8 cellular contexts compared by ENCODE assay signal in the genomic region with DNA sequence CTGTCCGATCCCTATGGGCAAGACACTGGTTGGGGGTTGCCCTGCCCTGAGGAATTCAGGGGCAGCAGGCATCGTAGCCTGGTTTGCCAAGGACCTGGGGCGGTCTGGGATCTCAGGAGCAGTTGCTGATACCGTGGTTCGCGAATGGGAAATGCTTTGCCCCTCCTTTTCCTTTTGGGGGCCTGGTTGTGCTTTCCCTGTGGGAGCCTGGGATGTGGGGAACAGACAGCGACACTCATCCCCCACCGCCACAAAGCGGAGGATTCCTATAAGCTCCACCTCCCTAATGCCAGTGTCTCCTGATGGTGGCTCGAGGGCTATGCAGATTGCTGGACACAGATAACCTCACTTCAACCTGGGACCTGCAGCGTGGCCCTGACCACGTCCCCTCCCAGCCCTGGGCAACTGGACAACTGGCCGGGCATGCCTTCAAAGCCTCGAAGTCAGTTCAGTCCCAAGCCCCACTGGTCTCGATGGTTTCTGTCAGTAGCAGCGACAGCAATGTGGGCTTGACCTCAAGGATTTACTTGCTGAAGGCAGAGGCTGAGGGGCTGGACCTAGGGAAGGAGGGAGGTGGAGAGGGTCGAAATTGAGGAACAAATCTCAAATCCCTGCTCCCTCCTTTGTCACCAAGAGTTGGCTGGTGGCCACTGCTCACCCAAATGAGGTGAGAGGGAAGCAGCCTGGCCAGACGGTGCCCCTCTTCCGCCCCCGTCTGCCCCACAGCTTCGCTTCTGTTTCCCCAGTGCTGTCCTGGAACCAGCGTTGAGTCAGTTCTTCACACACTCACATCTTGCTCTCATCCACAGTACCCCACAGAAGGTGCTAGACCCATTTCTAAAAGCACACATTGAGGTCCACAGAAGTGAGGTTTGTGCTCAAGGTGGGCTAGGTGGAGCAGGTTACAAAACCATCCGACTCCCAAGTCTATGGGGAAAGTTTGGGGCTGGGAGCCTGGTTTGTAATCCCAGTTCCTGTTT. TPM values are rescaled to one million over a fixed set of nuclear protein-coding genes. Genes with fewer than 3 reads are reported as not detected.
DNase-seq lines count a peak whose midpoint lies in the region; ATAC-seq and TF ChIP-seq lines count a peak whose summit lies in the region.

No MANE protein-coding gene starts in this region.

- H3K36me3 Mint-ChIP-seq in activated B cell treated with CpG ODN at 0.5 μM for 24 hours (ENCODE audit: low read depth) = peaks cover 25% of the 10 kb centered on the region

- H3K4me2 ChIP-seq in skeletal muscle satellite cell (ENCODE audit: low read length) = peak overlapping the region; percentile 93

- DNase-seq in H7 (peak; percentile 63), activated B cell treated with CpG ODN at 0.5 μM for 24 hours (no peak), right cardiac atrium (peak in 2 of 3 donors; percentile 63 to 73), mucosa of gallbladder (ENCODE audit: low spot score) (no peak), HT-29 (ENCODE audit: low spot score) (no peak)

- CTCF ChIA-PET in activated B cell treated with CpG ODN at 0.5 μM for 24 hours (lab: Charles Lee) = no interaction called here

- intact Hi-C loops in activated B cell treated with CpG ODN at 0.5 μM for 24 hours (cut with micrococcal nuclease) = loop anchor here (5.0 kb wide), 1 partner anchor 917 kb away; a partner anchor contains a TSS
- intact Hi-C loops in right cardiac atrium (cut with DNase I) = loop anchor here (5.0 to 10.0 kb wide), 6 partner anchors 81 to 203 kb away; no protein-coding TSS in a partner anchor

- ATAC-seq in activated B cell treated with CpG ODN at 0.5 μM for 24 hours (ENCODE audit: low read depth) = no peak
- ATAC-seq in right cardiac atrium = no peak
- ATAC-seq in esophagus mucosa = no peak
- no peak for ATAC-seq in HG02623 (IDR thresholded peaks at IDR 0.05; ENCODE audit: unreplicated experiment)

- 54% methylated on average over 23 of the region's 23 CpGs for WGBS in right cardiac atrium

- H3K27ac ChIP-seq in right cardiac atrium (ENCODE audit: low read length) = peak overlapping the region; percentile 65

- no peaks in the 10 kb centered on the region for H3K27me3 Mint-ChIP-seq in activated B cell treated with CpG ODN at 0.5 μM for 24 hours

- H3K4me3 ChIP-seq in H7 (ENCODE audit: insufficient read depth, low read depth, low read length) (no peak overlapping the region), right cardiac atrium (ENCODE audit: low read length) (peak overlapping the region; percentile 64), skeletal muscle satellite cell (ENCODE audit: low read length) (peak overlapping the region; percentile 90)

- H3K4me1 Mint-ChIP-seq in activated B cell treated with CpG ODN at 0.5 μM for 24 hours = peaks cover 27% of the 10 kb centered on the region

- H3K27ac Mint-ChIP-seq in activated B cell treated with CpG ODN at 0.5 μM for 24 hours = no peak overlapping the region

- peaks cover 12% of the 10 kb centered on the region for H3K4me1 ChIP-seq in right cardiac atrium (ENCODE audit: control insufficient read depth, insufficient read depth, low read length)
- peaks cover 15% of the 10 kb centered on the region for H3K4me1 ChIP-seq in skeletal muscle satellite cell (ENCODE audit: control insufficient read depth, insufficient read depth, low read length)

- TF ChIP-seq CTCF in activated B cell treated with CpG ODN at 0.5 μM for 24 hours (IDR thresholded peaks at IDR 0.05) = no peak

- POLR2A ChIA-PET in activated B cell treated with CpG ODN at 0.5 μM for 24 hours (lab: Charles Lee) = no interaction called here

- H3K36me3 ChIP-seq in H7 (replicated peaks; ENCODE audit: control insufficient read depth, insufficient read depth, low read length) (no peaks in the 10 kb centered on the region; the same call in 1 of the 2 replicates), skeletal muscle satellite cell (ENCODE audit: insufficient read depth, low read length) (peaks cover 25% of the 10 kb centered on the region)

- H3K9me3 Mint-ChIP-seq in activated B cell treated with CpG ODN at 0.5 μM for 24 hours = no peaks in the 10 kb centered on the region

- peak overlapping the region; percentile 93 for H3K9ac ChIP-seq in skeletal muscle satellite cell (ENCODE audit: low read depth, low read length)

- no peaks in the 10 kb centered on the region for H3K27me3 ChIP-seq in H7 (ENCODE audit: control insufficient read depth, insufficient read depth, low read length)
- H3K27me3 ChIP-seq in right cardiac atrium (ENCODE audit: control insufficient read depth, insufficient read depth) = no peaks in the 10 kb centered on the region
- H3K27me3 ChIP-seq in skeletal muscle satellite cell (ENCODE audit: control insufficient read depth, insufficient read depth, low read length) = no peaks in the 10 kb centered on the region

- H3K9me3 ChIP-seq in right cardiac atrium (ENCODE audit: control insufficient read depth, low read length) = no peaks in the 10 kb centered on the region
- no peaks in the 10 kb centered on the region for H3K9me3 ChIP-seq in skeletal muscle satellite cell (replicated peaks; ENCODE audit: low read length)

- H3K4me3 Mint-ChIP-seq in activated B cell treated with CpG ODN at 0.5 μM for 24 hours = peak overlapping the region; percentile 92

RNA-seq across cellular contexts. Expression of a gene that starts 3.5 kb away (rescaled TPM):
- 23.5 and 23.6 TPM in 2 replicates for total RNA-seq in H7 (2014; rRNA removed; shearing (Covaris generic))
- total RNA-seq in activated B cell treated with CpG ODN at 0.5 μM for 24 hours = 22.2 and 23.5 TPM in 2 replicates
- 10 to 100 TPM; 46.2 to 92.4 (median 64.3) TPM for total RNA-seq in right cardiac atrium
- polyA plus RNA-seq in right cardiac atrium = 16.4 TPM
- 64.2 and 66.7 TPM in 2 replicates for total RNA-seq in skeletal muscle satellite cell (2012; rRNA removed)
- total RNA-seq in mucosa of gallbladder = 87.4 TPM
- total RNA-seq in HT-29 (2014; rRNA removed; shearing (Covaris generic)) = 177 and 178 TPM in 2 replicates
- 59.8 TPM for total RNA-seq in esophagus mucosa

RNA-seq across cellular contexts. Expression of a gene that starts 40.6 kb away (rescaled TPM):
- total RNA-seq in H7 (2014; rRNA removed; shearing (Covaris generic)) = 45.3 and 47.7 TPM in 2 replicates
- total RNA-seq in activated B cell treated with CpG ODN at 0.5 μM for 24 hours = 9.8 and 9.9 TPM in 2 replicates
- total RNA-seq in right cardiac atrium = 10 to 100 TPM; 19.3 to 25.2 (median 21.6) TPM
- 26.8 TPM for polyA plus RNA-seq in right cardiac atrium
- 22.8 and 32.3 TPM in 2 replicates for total RNA-seq in skeletal muscle satellite cell (2012; rRNA removed)
- 28.6 TPM for total RNA-seq in mucosa of gallbladder
- total RNA-seq in HT-29 (2014; rRNA removed; shearing (Covaris generic)) = 98.1 and 98.6 TPM in 2 replicates
- total RNA-seq in esophagus mucosa = 27.0 TPM

Comparison
In these comparisons a context has a peak if more than half of its experiments do, and no peak if none do; other contexts are left out.
1. DNase-seq: peak in H7 (single experiment) and right cardiac atrium (2 of 3); none in activated B cell treated with CpG ODN at 0.5 μM for 24 hours (single experiment), mucosa of gallbladder (single experiment) and HT-29 (single experiment).